Comparison of ENCODE assay signal across 8 cellular contexts in the genomic region with DNA sequence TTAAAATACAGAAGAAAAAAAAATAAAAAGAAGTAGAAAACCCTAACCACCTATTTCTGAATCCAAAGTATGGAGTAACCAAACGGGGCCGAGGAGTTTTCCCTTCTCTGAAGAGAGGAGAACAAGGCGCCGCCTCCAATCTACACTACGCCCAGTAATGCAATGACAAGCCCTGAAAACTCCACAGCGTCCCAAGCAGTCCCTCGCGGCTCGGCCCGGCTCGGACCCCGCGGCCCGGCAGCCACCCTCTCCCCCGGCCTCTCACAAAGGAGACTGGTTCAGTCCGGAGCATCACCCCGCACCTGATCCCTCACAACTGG. TPM values are rescaled to one million over a fixed set of nuclear protein-coding genes. Genes with fewer than 3 reads are reported as not detected.
A peak's percentile ranks its signal among the peaks of the same experiment; 100 is the strongest.
DNase-seq lines count a peak whose midpoint lies in the region; ATAC-seq and TF ChIP-seq lines count a peak whose summit lies in the region.

No MANE protein-coding gene starts in this region.

- peak overlapping the region; percentile 99 for H3K27ac Mint-ChIP-seq in activated CD4-positive, alpha-beta memory T cell treated with anti-CD3 and anti-CD28 coated beads, Interleukin-2, amount 10 ng/mL, durations not matched to agents 7 days and 5 days

- peak overlapping the region; percentile 81 for H3K4me2 ChIP-seq in skeletal muscle satellite cell (ENCODE audit: low read length)

- H3K36me3 ChIP-seq in left ventricle myocardium inferior (peaks cover 8% of the 10 kb centered on the region), skeletal muscle satellite cell (ENCODE audit: insufficient read depth, low read length) (peaks cover 8% of the 10 kb centered on the region)

- POLR2A ChIA-PET in activated CD4-positive, alpha-beta memory T cell treated with anti-CD3 and anti-CD28 coated beads, Interleukin-2, amount 10 ng/mL, durations not matched to agents 7 days and 5 days (lab: Charles Lee) = interaction anchor here (0.6 to 3.6 kb wide), 23 partner anchors 9 to 1463 kb away, joined by 3 to 103 read pairs (median 5); a partner anchor contains a TSS

- H3K4me3 ChIP-seq in left ventricle myocardium inferior (peak overlapping the region; percentile 94), skeletal muscle satellite cell (ENCODE audit: low read length) (peak overlapping the region; percentile 91)

- H3K27me3 ChIP-seq in left ventricle myocardium inferior (ENCODE audit: low read depth) = no peaks in the 10 kb centered on the region
- H3K27me3 ChIP-seq in skeletal muscle satellite cell (ENCODE audit: control insufficient read depth, insufficient read depth, low read length) = no peaks in the 10 kb centered on the region

- H3K4me3 Mint-ChIP-seq in activated CD4-positive, alpha-beta memory T cell treated with anti-CD3 and anti-CD28 coated beads, Interleukin-2, amount 10 ng/mL, durations not matched to agents 7 days and 5 days = peak overlapping the region; percentile 98

- intact Hi-C loops in left ventricle myocardium inferior (cut with micrococcal nuclease) (no loop called here), head of caudate nucleus (cut with DNase I) (no loop called here)

- no peak for TF ChIP-seq CTCF in left ventricle myocardium inferior (IDR thresholded peaks at IDR 0.05; ENCODE audit: borderline replicate concordance)

- CTCF ChIA-PET in activated CD4-positive, alpha-beta memory T cell treated with anti-CD3 and anti-CD28 coated beads, Interleukin-2, amount 10 ng/mL, durations not matched to agents 7 days and 5 days (lab: Charles Lee) = interaction anchor here (0.6 to 4.7 kb wide), 21 partner anchors 10 to 1640 kb away, joined by 3 to 54 read pairs (median 5); a partner anchor contains a TSS

- no peaks in the 10 kb centered on the region for H3K9me3 Mint-ChIP-seq in activated CD4-positive, alpha-beta memory T cell treated with anti-CD3 and anti-CD28 coated beads, Interleukin-2, amount 10 ng/mL, durations not matched to agents 7 days and 5 days

- peak overlapping the region; percentile 97 for H3K27ac ChIP-seq in left ventricle myocardium inferior (replicated peaks)

- H3K4me1 Mint-ChIP-seq in activated CD4-positive, alpha-beta memory T cell treated with anti-CD3 and anti-CD28 coated beads, Interleukin-2, amount 10 ng/mL, durations not matched to agents 7 days and 5 days = peaks cover 41% of the 10 kb centered on the region

- H3K4me1 ChIP-seq in left ventricle myocardium inferior (peaks cover 28% of the 10 kb centered on the region), skeletal muscle satellite cell (ENCODE audit: control insufficient read depth, insufficient read depth, low read length) (peaks cover 15% of the 10 kb centered on the region)

- no peaks in the 10 kb centered on the region for H3K27me3 Mint-ChIP-seq in activated CD4-positive, alpha-beta memory T cell treated with anti-CD3 and anti-CD28 coated beads, Interleukin-2, amount 10 ng/mL, durations not matched to agents 7 days and 5 days

- DNase-seq in activated CD4-positive, alpha-beta memory T cell treated with anti-CD3 and anti-CD28 coated beads, Interleukin-2, amount 10 ng/mL, durations not matched to agents 7 days and 5 days = no peak
- DNase-seq in left ventricle myocardium inferior = no peak
- no peak for DNase-seq in head of caudate nucleus
- DNase-seq in middle frontal gyrus (ENCODE audit: extremely low spot score, low spot score) = no peak
- no peak for DNase-seq in RKO (ENCODE audit: low spot score)

- peaks cover 26% of the 10 kb centered on the region for H3K36me3 Mint-ChIP-seq in activated CD4-positive, alpha-beta memory T cell treated with anti-CD3 and anti-CD28 coated beads, Interleukin-2, amount 10 ng/mL, durations not matched to agents 7 days and 5 days (ENCODE audit: low read depth)

- ATAC-seq in GM18511 (IDR thresholded peaks at IDR 0.05; ENCODE audit: unreplicated experiment) (peak; percentile 24), HG02852 (IDR thresholded peaks at IDR 0.05; ENCODE audit: unreplicated experiment) (peak; percentile 16)

- no peaks in the 10 kb centered on the region for H3K9me3 ChIP-seq in left ventricle myocardium inferior (replicated peaks)
- no peaks in the 10 kb centered on the region for H3K9me3 ChIP-seq in skeletal muscle satellite cell (replicated peaks; ENCODE audit: low read length)

- peak overlapping the region; percentile 94 for H3K9ac ChIP-seq in skeletal muscle satellite cell (ENCODE audit: low read depth, low read length)

RNA-seq across cellular contexts. Expression of a gene that starts 0.4 kb away (rescaled TPM):
- total RNA-seq in activated CD4-positive, alpha-beta memory T cell treated with anti-CD3 and anti-CD28 coated beads, Interleukin-2, amount 10 ng/mL, durations not matched to agents 7 days and 5 days = 100 to 1,000 TPM; 108 to 112 TPM
- 27.9 TPM for total RNA-seq in left ventricle myocardium inferior
- total RNA-seq in skeletal muscle satellite cell (2012; rRNA removed) = 41.1 and 42.8 TPM in 2 replicates

RNA-seq across cellular contexts. Expression of a gene that starts 21.2 kb away (rescaled TPM):
- total RNA-seq in activated CD4-positive, alpha-beta memory T cell treated with anti-CD3 and anti-CD28 coated beads, Interleukin-2, amount 10 ng/mL, durations not matched to agents 7 days and 5 days = 10 to 100 TPM; 27.6 to 29.0 TPM
- 15.5 TPM for total RNA-seq in left ventricle myocardium inferior
- 12.4 and 16.8 TPM in 2 replicates for total RNA-seq in skeletal muscle satellite cell (2012; rRNA removed)

RNA-seq across cellular contexts. Expression of a gene that starts 21.4 kb away (rescaled TPM):
- 10 to 100 TPM; 82.1 to 85.6 TPM for total RNA-seq in activated CD4-positive, alpha-beta memory T cell treated with anti-CD3 and anti-CD28 coated beads, Interleukin-2, amount 10 ng/mL, durations not matched to agents 7 days and 5 days
- 84.8 TPM for total RNA-seq in left ventricle myocardium inferior
- total RNA-seq in skeletal muscle satellite cell (2012; rRNA removed) = 23.3 and 25.1 TPM in 2 replicates

RNA-seq across cellular contexts. Expression of a gene that starts 55.6 kb away (rescaled TPM):
- 10 to 100 TPM; 75.6 to 77.6 TPM for total RNA-seq in activated CD4-positive, alpha-beta memory T cell treated with anti-CD3 and anti-CD28 coated beads, Interleukin-2, amount 10 ng/mL, durations not matched to agents 7 days and 5 days
- total RNA-seq in left ventricle myocardium inferior = 26.6 TPM
- 58.8 and 64.2 TPM in 2 replicates for total RNA-seq in skeletal muscle satellite cell (2012; rRNA removed)
